ENCODE assay signal across 1 cellular context in genomic region chr2:98543842-98544241, GRCh38.
TF ChIP-seq lines count a peak whose summit lies in the region.

No MANE protein-coding gene starts in this region.

TF ChIP-seq in GM23338, 12 proteins besides CTCF, POLR2A, EP300 and RAD21 (continued from another document):
- TF ChIP-seq REST (IDR thresholded peaks at IDR 0.05; ENCODE audit: unreplicated experiment) (no peak), ETS1 (IDR thresholded peaks at IDR 0.05) (no peak), EZH2 (IDR thresholded peaks at IDR 0.05; ENCODE audit: low read depth, unreplicated experiment) (no peak), CREB1 (CRISPR knock-in tag; IDR thresholded peaks at IDR 0.05; ENCODE audit: low read depth) (no peak)
